Comparison of ENCODE assay signal across 24 cellular contexts in genomic region chr9:136432591-136432990, GRCh38. TPM values are rescaled to one million over a fixed set of nuclear protein-coding genes. Genes with fewer than 3 reads are reported as not detected.
A peak's percentile ranks its signal among the peaks of the same experiment; 100 is the strongest.
DNase-seq lines count a peak whose midpoint lies in the region; ATAC-seq, FAIRE-seq and TF ChIP-seq lines count a peak whose summit lies in the region.
"Had no signal": no experiment of that assay in that cellular context is flagged by ENCODE, and none has a peak within 500 bp of the region (broad histone marks: within the 10 kb centered on the region; RNA-seq: fewer than 3 reads in every experiment).

No MANE protein-coding gene starts in this region.

- H3K4me1 ChIP-seq in right atrium auricular region (peaks cover 0 to 14% of the 10 kb centered on the region in 2 donors), kidney (ENCODE audit: control insufficient read depth in 1 of 2, insufficient read depth in 1 of 2, low read depth in 1 of 2, low read length in 2 of 2) (peaks cover 0 to 9% of the 10 kb centered on the region in 2 donors)

- no peaks in the 10 kb centered on the region for H3K9me3 ChIP-seq in right atrium auricular region
- no peaks in the 10 kb centered on the region for H3K9me3 ChIP-seq in kidney (ENCODE audit: control insufficient read depth in 1 of 2, low read length in 2 of 2)
- H3K9me3 ChIP-seq: BLaER1, Caco-2 had no signal

- no peak for ATAC-seq in Right ventricle myocardium inferior
- ATAC-seq in stimulated activated naive CD8-positive, alpha-beta T cell treated with anti-CD3 and anti-CD28 coated beads, Interleukin-15, amount 100 ng/mL, for 72 hours, result no peak
- ATAC-seq: CD8-positive, alpha-beta T cell; HCT116 had no signal

- intact Hi-C loops in Right ventricle myocardium inferior (cut with DNase I) (no loop called here), kidney (cut with DNase I) (no loop called here)

- no peaks in the 10 kb centered on the region for H3K9me3 Mint-ChIP-seq in type B pancreatic cell
- no peaks in the 10 kb centered on the region for H3K9me3 Mint-ChIP-seq in stimulated activated naive CD8-positive, alpha-beta T cell treated with anti-CD3 and anti-CD28 coated beads, Interleukin-15, amount 100 ng/mL, for 72 hours
- H3K9me3 Mint-ChIP-seq: CD4-positive, CD25-positive, alpha-beta regulatory T cell; CD8-positive, alpha-beta T cell; H9; HFFc6 had no signal

- H3K27me3 Mint-ChIP-seq in type B pancreatic cell, result no peaks in the 10 kb centered on the region
- no peaks in the 10 kb centered on the region for H3K27me3 Mint-ChIP-seq in stimulated activated naive CD8-positive, alpha-beta T cell treated with anti-CD3 and anti-CD28 coated beads, Interleukin-15, amount 100 ng/mL, for 72 hours
- H3K27me3 Mint-ChIP-seq: B cell; CD4-positive, CD25-positive, alpha-beta regulatory T cell had no signal

- H3K4me3 ChIP-seq in right atrium auricular region, result no peak overlapping the region
- no peak overlapping the region for H3K4me3 ChIP-seq in kidney (ENCODE audit: low read length in 2 of 2)
- H3K4me3 ChIP-seq: BLaER1, GM23248 had no signal

- H3K27me3 ChIP-seq in right atrium auricular region, result no peaks in the 10 kb centered on the region
- H3K27me3 ChIP-seq: BLaER1 had no signal

- H3K36me3 ChIP-seq in right atrium auricular region (peaks cover 21% of the 10 kb centered on the region), kidney (ENCODE audit: control insufficient read depth in 1 of 2, insufficient read depth in 2 of 2, low read length in 2 of 2) (peaks cover 0 to 7% of the 10 kb centered on the region in 2 donors)

- H3K27ac ChIP-seq in right atrium auricular region (no peak overlapping the region), kidney (ENCODE audit: low read depth in 2 of 2, low read length in 2 of 2) (no peak overlapping the region)
- H3K27ac ChIP-seq: 22Rv1, BLaER1, C4-2B, GM23248 had no signal

- DNase-seq in Right ventricle myocardium inferior (ENCODE audit: missing footprints) (peak; percentile 65), right atrium auricular region (ENCODE audit: low spot score) (no peak), kidney (peak; percentile 66), type B pancreatic cell (ENCODE audit: extremely low spot score, unreplicated experiment) (peak; percentile 68), NCI-H345 treated with DMSO at 0.1 percent for 48 hours (lab: John Stamatoyannopoulos, UW; ENCODE audit: unreplicated experiment) (no peak)
- DNase-seq in stimulated activated naive CD8-positive, alpha-beta T cell treated with anti-CD3 and anti-CD28 coated beads, Interleukin-15, amount 100 ng/mL, for 72 hours, result no peak
- DNase-seq: Caco-2; CD4-positive, CD25-positive, alpha-beta regulatory T cell; DMS153; DND-41; GM23248; H9; HFFc6 had no signal

- H3K36me3 Mint-ChIP-seq in type B pancreatic cell, result peaks cover 3% of the 10 kb centered on the region

- H3K9ac ChIP-seq in kidney (ENCODE audit: low read length in 2 of 2), result no peak overlapping the region
- H3K9ac ChIP-seq: BLaER1, GM23248 had no signal

- TF ChIP-seq CTCF in right atrium auricular region (IDR thresholded peaks at IDR 0.05), result no peak
- TF ChIP-seq CTCF in kidney (IDR thresholded peaks at IDR 0.05; ENCODE audit: borderline replicate concordance, extremely low read depth, insufficient read depth), result no peak
- TF ChIP-seq CTCF in type B pancreatic cell (conservative IDR thresholded peaks at IDR 0.05), result no peak

- peaks cover 13% of the 10 kb centered on the region for H3K4me1 Mint-ChIP-seq in type B pancreatic cell (ENCODE audit: unreplicated experiment)
- H3K4me1 Mint-ChIP-seq in stimulated activated naive CD8-positive, alpha-beta T cell treated with anti-CD3 and anti-CD28 coated beads, Interleukin-15, amount 100 ng/mL, for 72 hours, result peaks cover 20% of the 10 kb centered on the region

- no peak for FAIRE-seq in kidney (lab: Jason Lieb, UNC)
- FAIRE-seq: A204.1, G401.6, GM12892, GM19239, H1 had no signal

- H3K4me3 Mint-ChIP-seq in type B pancreatic cell, result no peak overlapping the region
- H3K4me3 Mint-ChIP-seq in stimulated activated naive CD8-positive, alpha-beta T cell treated with anti-CD3 and anti-CD28 coated beads, Interleukin-15, amount 100 ng/mL, for 72 hours, result no peak overlapping the region
- H3K4me3 Mint-ChIP-seq: B cell; CD4-positive, CD25-positive, alpha-beta regulatory T cell; CD8-positive, alpha-beta T cell; H9; HFFc6 had no signal

- no peak overlapping the region for H3K27ac Mint-ChIP-seq in type B pancreatic cell
- H3K27ac Mint-ChIP-seq in stimulated activated naive CD8-positive, alpha-beta T cell treated with anti-CD3 and anti-CD28 coated beads, Interleukin-15, amount 100 ng/mL, for 72 hours, result peak overlapping the region in 1 of 2 donors; percentile 93
- H3K27ac Mint-ChIP-seq: B cell; CD4-positive, CD25-positive, alpha-beta regulatory T cell; CD8-positive, alpha-beta T cell; H9; HFFc6 had no signal

RNA-seq across cellular contexts. Expression of gene INPP5E, which starts 7.1 kb away (rescaled TPM):
- total RNA-seq in Right ventricle myocardium inferior, result 10.8 TPM
- 1 to 10 TPM; 6.4 to 9.1 TPM for total RNA-seq in right atrium auricular region
- total RNA-seq in kidney, result 14.0 TPM
- polyA plus RNA-seq in kidney (ENCODE audit: insufficient read depth, low read depth, low replicate concordance), result 6.9 TPM
- total RNA-seq in type B pancreatic cell (ENCODE audit: low replicate concordance), result 13.8 and 24.0 TPM in 2 replicates

RNA-seq across cellular contexts. Expression of gene PMPCA, which starts 22.1 kb away (rescaled TPM):
- total RNA-seq in Right ventricle myocardium inferior (71.8 TPM), right atrium auricular region (10 to 100 TPM; 40.8 to 47.4 TPM), kidney (45.6 TPM), type B pancreatic cell (ENCODE audit: low replicate concordance) (68.1 and 72.1 TPM in 2 replicates)
- 50.1 TPM for polyA plus RNA-seq in kidney (ENCODE audit: insufficient read depth, low read depth, low replicate concordance)

RNA-seq across cellular contexts. Expression of gene ENTR1, which starts 22.2 kb away (rescaled TPM):
- total RNA-seq in Right ventricle myocardium inferior, result 23.7 TPM
- 10 to 100 TPM; 10.3 to 17.6 TPM for total RNA-seq in right atrium auricular region
- 36.2 TPM for total RNA-seq in kidney
- polyA plus RNA-seq in kidney (ENCODE audit: insufficient read depth, low read depth, low replicate concordance), result 25.9 TPM
- 49.4 and 77.9 TPM in 2 replicates for total RNA-seq in type B pancreatic cell (ENCODE audit: low replicate concordance)

RNA-seq across cellular contexts. Expression of gene SNAPC4, which starts 32.6 kb away (rescaled TPM):
- 4.0 TPM for total RNA-seq in Right ventricle myocardium inferior
- 1 to 10 TPM; 2.5 to 4.4 TPM for total RNA-seq in right atrium auricular region
- 11.0 TPM for total RNA-seq in kidney
- 3.2 TPM for polyA plus RNA-seq in kidney (ENCODE audit: insufficient read depth, low read depth, low replicate concordance)
- total RNA-seq in type B pancreatic cell (ENCODE audit: low replicate concordance), result 14.4 and 15.7 TPM in 2 replicates

RNA-seq across cellular contexts. Expression of gene SEC16A, which starts 50.2 kb away (rescaled TPM):
- total RNA-seq in Right ventricle myocardium inferior (22.3 TPM), right atrium auricular region (10 to 100 TPM; 32.6 to 41.6 TPM), kidney (67.1 TPM), type B pancreatic cell (ENCODE audit: low replicate concordance) (74.6 and 95.0 TPM in 2 replicates)
- 37.0 TPM for polyA plus RNA-seq in kidney (ENCODE audit: insufficient read depth, low read depth, low replicate concordance)

Comparison
In these comparisons a context has a peak if more than half of its experiments do, and no peak if none do; other contexts are left out.
1. DNase-seq: peak in Right ventricle myocardium inferior (single experiment), kidney (single experiment) and type B pancreatic cell (single experiment); none in right atrium auricular region (single experiment), stimulated activated naive CD8-positive, alpha-beta T cell treated with anti-CD3 and anti-CD28 coated beads, Interleukin-15, amount 100 ng/mL, for 72 hours (0 of 2) and NCI-H345 treated with DMSO at 0.1 percent for 48 hours (single experiment).